In the genomic region with DNA sequence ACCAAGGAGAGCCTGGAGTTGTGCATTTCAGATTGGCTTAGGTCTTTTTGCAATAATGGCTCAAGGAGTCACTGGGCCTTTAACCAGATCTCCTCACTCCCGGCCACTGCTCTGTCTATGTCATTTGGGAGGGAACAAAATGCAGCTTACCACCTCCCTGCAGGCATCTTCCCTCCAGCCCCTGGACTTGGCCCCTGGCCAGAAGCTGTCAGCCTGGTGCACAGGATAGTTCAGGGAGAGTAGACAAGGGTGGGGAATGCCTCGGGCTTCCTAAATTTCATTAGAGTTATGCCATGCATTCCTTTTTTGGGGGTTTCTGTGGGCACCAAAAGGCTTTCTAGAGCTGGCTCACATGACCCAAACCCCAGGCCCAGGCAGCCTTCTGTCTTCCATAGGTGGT, we compare ENCODE assay signal across 1 cellular context.
TF ChIP-seq lines count a peak whose summit lies in the region.

No MANE protein-coding gene starts in this region.

TF ChIP-seq in A549, 52 proteins besides CTCF, POLR2A, EP300 and RAD21 (continued from another document):
- TF ChIP-seq, protein P1, sequence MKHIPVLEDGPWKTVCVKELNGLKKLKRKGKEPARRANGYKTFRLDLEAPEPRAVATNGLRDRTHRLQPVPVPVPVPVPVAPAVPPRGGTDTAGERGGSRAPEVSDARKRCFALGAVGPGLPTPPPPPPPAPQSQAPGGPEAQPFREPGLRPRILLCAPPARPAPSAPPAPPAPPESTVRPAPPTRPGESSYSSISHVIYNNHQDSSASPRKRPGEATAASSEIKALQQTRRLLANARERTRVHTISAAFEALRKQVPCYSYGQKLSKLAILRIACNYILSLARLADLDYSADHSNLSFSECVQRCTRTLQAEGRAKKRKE (CRISPR knock-in tag; IDR thresholded peaks at IDR 0.05; ENCODE audit: low read depth), result no peak
- TF ChIP-seq BHLHE40 (IDR thresholded peaks at IDR 0.05; ENCODE audit: low read depth, low read length) (no peak), ZNF302 (CRISPR knock-in tag; IDR thresholded peaks at IDR 0.05) (no peak)
